ENCODE assay signal across 15 cellular contexts in the genomic region with DNA sequence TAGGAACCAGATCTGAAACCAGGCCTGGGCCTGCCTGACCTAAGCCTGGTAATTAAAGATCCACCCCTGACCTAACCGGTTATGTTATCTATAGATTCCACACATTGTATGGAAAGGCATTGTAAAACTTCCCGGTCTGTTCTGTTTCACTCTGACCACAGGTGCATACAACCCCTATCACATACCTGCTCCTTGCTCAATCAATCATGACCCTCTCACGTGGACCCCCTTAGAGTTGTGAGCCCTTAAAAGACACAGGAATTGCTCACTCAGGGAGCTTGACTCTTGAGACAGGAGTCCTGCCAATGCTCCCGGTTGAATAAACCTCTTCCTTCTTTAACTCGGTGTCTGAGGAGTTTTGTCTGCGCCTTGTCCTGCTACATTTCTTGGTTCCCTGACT. TPM values are rescaled to one million over a fixed set of nuclear protein-coding genes. Genes with fewer than 3 reads are reported as not detected.
DNase-seq lines count a peak whose midpoint lies in the region; ATAC-seq, FAIRE-seq and TF ChIP-seq lines count a peak whose summit lies in the region.
"Had no signal": no experiment of that assay in that cellular context is flagged by ENCODE, and none has a peak within 500 bp of the region (broad histone marks: within the 10 kb centered on the region; RNA-seq: fewer than 3 reads in every experiment).

No MANE protein-coding gene starts in this region.

- TF ChIP-seq CTCF in HepG2 (CRISPR knock-in tag; IDR thresholded peaks at IDR 0.05): no peak
- no peak for TF ChIP-seq CTCF in right lobe of liver (IDR thresholded peaks at IDR 0.05)
- TF ChIP-seq CTCF in lower lobe of right lung (IDR thresholded peaks at IDR 0.05): no peak

- peak overlapping the region; percentile 9 for H3K27ac Mint-ChIP-seq in activated T-helper 17 cell treated with anti-CD3 and anti-CD28 coated beads, Interleukin-2, amount 50 U/mL, for 72 hours
- no peak overlapping the region for H3K27ac Mint-ChIP-seq in activated naive CD8-positive, alpha-beta T cell treated with anti-CD3 and anti-CD28 coated beads for 36 hours
- H3K27ac Mint-ChIP-seq: CD4-positive, CD25-positive, alpha-beta regulatory T cell had no signal

- no TSS peak for BruUV-seq in HepG2 (replicated peaks; lab: Mats Ljungman, UMichigan)

- H3K27ac ChIP-seq in HepG2 (ENCODE audit: extremely low read length, insufficient read depth, low read length) (no peak overlapping the region), right lobe of liver (no peak overlapping the region), esophagus (ENCODE audit: low read depth in 2 of 2, low read length in 1 of 2) (peak overlapping the region; percentile 32 to 77), lower lobe of right lung (no peak overlapping the region)
- H3K27ac ChIP-seq: BLaER1 treated with 17β-estradiol and CSF1 and Interleukin-3, amounts not matched to agents 10 nM and 100 nM; GM23248 had no signal

- no peak overlapping the region for H2AFZ ChIP-seq in HepG2 (ENCODE audit: low read length)
- H2AFZ ChIP-seq: GM23248 had no signal

- peaks cover 3% of the 10 kb centered on the region for H3K27me3 Mint-ChIP-seq in activated T-helper 17 cell treated with anti-CD3 and anti-CD28 coated beads, Interleukin-2, amount 50 U/mL, for 72 hours
- H3K27me3 Mint-ChIP-seq in activated naive CD8-positive, alpha-beta T cell treated with anti-CD3 and anti-CD28 coated beads for 36 hours: no peaks in the 10 kb centered on the region

- H4K20me1 ChIP-seq in HepG2 (ENCODE audit: insufficient read depth, low read length): no peaks in the 10 kb centered on the region
- H4K20me1 ChIP-seq: BLaER1 treated with 17β-estradiol and CSF1 and Interleukin-3, amounts not matched to agents 10 nM and 100 nM had no signal

- H3K4me3 Mint-ChIP-seq in activated T-helper 17 cell treated with anti-CD3 and anti-CD28 coated beads, Interleukin-2, amount 50 U/mL, for 72 hours: peak overlapping the region; percentile 39
- H3K4me3 Mint-ChIP-seq in activated naive CD8-positive, alpha-beta T cell treated with anti-CD3 and anti-CD28 coated beads for 36 hours: no peak overlapping the region
- H3K4me3 Mint-ChIP-seq: CD4-positive, CD25-positive, alpha-beta regulatory T cell had no signal

- peaks cover 5% of the 10 kb centered on the region for H3K4me1 Mint-ChIP-seq in activated T-helper 17 cell treated with anti-CD3 and anti-CD28 coated beads, Interleukin-2, amount 50 U/mL, for 72 hours
- peaks cover 5% of the 10 kb centered on the region for H3K4me1 Mint-ChIP-seq in activated naive CD8-positive, alpha-beta T cell treated with anti-CD3 and anti-CD28 coated beads for 36 hours

- no peaks in the 10 kb centered on the region for H3K79me2 ChIP-seq in HepG2 (ENCODE audit: insufficient read depth, low read length)

- no peak for TF ChIP-seq RAD21 in HepG2 (CRISPR knock-in tag; IDR thresholded peaks at IDR 0.05)

- no peak for TF ChIP-seq EP300 in HepG2 (IDR thresholded peaks at IDR 0.05; ENCODE audit: low read depth in 2 of 2, low read length in 2 of 2)
- TF ChIP-seq EP300 in HepG2 (CRISPR knock-in tag; IDR thresholded peaks at IDR 0.05; ENCODE audit: borderline replicate concordance): no peak

- H3K36me3 Mint-ChIP-seq in activated T-helper 17 cell treated with anti-CD3 and anti-CD28 coated beads, Interleukin-2, amount 50 U/mL, for 72 hours (ENCODE audit: low read depth): no peaks in the 10 kb centered on the region
- no peaks in the 10 kb centered on the region for H3K36me3 Mint-ChIP-seq in activated naive CD8-positive, alpha-beta T cell treated with anti-CD3 and anti-CD28 coated beads for 36 hours
- H3K36me3 Mint-ChIP-seq: CD4-positive, CD25-positive, alpha-beta regulatory T cell had no signal

- TF ChIP-seq POLR2A in HepG2 (IDR thresholded peaks at IDR 0.05; ENCODE audit: insufficient read depth in 1 of 2, low read depth in 2 of 2, low read length in 2 of 2): no peak
- no peak for TF ChIP-seq POLR2A in right lobe of liver (IDR thresholded peaks at IDR 0.05)

- H3K4me3 ChIP-seq in HepG2 (replicated peaks in 1 of 3; ENCODE audit: insufficient read depth in 1 of 3, low read depth in 2 of 3, low read length in 3 of 3): no peak overlapping the region
- no peak overlapping the region for H3K4me3 ChIP-seq in right lobe of liver
- H3K4me3 ChIP-seq in esophagus (ENCODE audit: low read depth in 1 of 2, low read length in 2 of 2): no peak overlapping the region
- H3K4me3 ChIP-seq in lower lobe of right lung: no peak overlapping the region
- H3K4me3 ChIP-seq: BLaER1 treated with 17β-estradiol and CSF1 and Interleukin-3, amounts not matched to agents 10 nM and 100 nM; GM23248 had no signal

- H3K4me2 ChIP-seq in HepG2 (ENCODE audit: low read depth, low read length): peak overlapping the region; percentile 42; the same call in 1 of the 2 replicates
- H3K4me2 ChIP-seq: BLaER1 treated with 17β-estradiol and CSF1 and Interleukin-3, amounts not matched to agents 10 nM and 100 nM had no signal

- 56% methylated on average over 6 of the region's 6 CpGs for WGBS in HepG2 (ENCODE audit: low lambda C conversion rate)
- WGBS in right lobe of liver (ENCODE audit: insufficient coverage, low coverage, low lambda C conversion rate, missing lambda C conversion rate): 86% methylated on average over 6 of the region's 6 CpGs
- WGBS in esophagus, 2 donors: 66 to 75% methylated on average over 6 of the region's 6 CpGs

- POLR2A ChIA-PET in HepG2 (lab: Yijun Ruan, JAX): no interaction called here

- H3K36me3 ChIP-seq in HepG2 (replicated peaks in 1 of 2; ENCODE audit: control insufficient read depth in 1 of 2, insufficient read depth in 2 of 2, low read length in 2 of 2) (no peaks in the 10 kb centered on the region), right lobe of liver (no peaks in the 10 kb centered on the region), esophagus (ENCODE audit: control insufficient read depth in 2 of 2, insufficient read depth in 2 of 2, low read length in 1 of 2) (no peaks in the 10 kb centered on the region), lower lobe of right lung (no peaks in the 10 kb centered on the region)
- H3K36me3 ChIP-seq: BLaER1 treated with 17β-estradiol and CSF1 and Interleukin-3, amounts not matched to agents 10 nM and 100 nM had no signal

- no peak for FAIRE-seq in HepG2 (lab: Jason Lieb, UNC)
- FAIRE-seq: H54 had no signal

- H3K9me3 ChIP-seq in HepG2 (ENCODE audit: low read length): no peaks in the 10 kb centered on the region
- H3K9me3 ChIP-seq in right lobe of liver: no peaks in the 10 kb centered on the region
- peaks cover 3 to 9% of the 10 kb centered on the region in 2 donors for H3K9me3 ChIP-seq in esophagus (ENCODE audit: control insufficient read depth in 2 of 2, insufficient read depth in 1 of 2, low read depth in 1 of 2, low read length in 1 of 2)
- H3K9me3 ChIP-seq in lower lobe of right lung: no peaks in the 10 kb centered on the region

- H3K9me3 Mint-ChIP-seq in activated T-helper 17 cell treated with anti-CD3 and anti-CD28 coated beads, Interleukin-2, amount 50 U/mL, for 72 hours: no peaks in the 10 kb centered on the region
- H3K9me3 Mint-ChIP-seq in activated naive CD8-positive, alpha-beta T cell treated with anti-CD3 and anti-CD28 coated beads for 36 hours: peaks cover 9% of the 10 kb centered on the region

- ATAC-seq in HepG2: no peak
- ATAC-seq in right lobe of liver: no peak
- ATAC-seq in activated T-helper 17 cell treated with anti-CD3 and anti-CD28 coated beads, Interleukin-2, amount 50 U/mL, for 72 hours (replicated peaks): no peak
- no peak for ATAC-seq in lower lobe of right lung

- CTCF ChIA-PET in HepG2 (lab: Yijun Ruan, JAX; ENCODE audit: low intra/inter-chr PET ratio, low total read pairs): no interaction called here

- DNase-seq in HepG2 (ENCODE audit: low spot score) (no peak), right lobe of liver (no peak), NCI-H2227 treated with DMSO at 0.1 percent for 48 hours (lab: John Stamatoyannopoulos, UW) (no peak), dermis blood vessel endothelial cell (no peak), lower lobe of right lung (no peak)
- DNase-seq in activated naive CD8-positive, alpha-beta T cell treated with anti-CD3 and anti-CD28 coated beads for 36 hours: no peak
- DNase-seq: ACHN; Calu3; CD4-positive, CD25-positive, alpha-beta regulatory T cell; DMS 273 treated with DMSO at 0.1 percent for 48 hours; GM23248 had no signal

- intact Hi-C loops in HepG2 (cut with micrococcal nuclease; ENCODE audit: unreplicated experiment) (no loop called here), right lobe of liver (cut with DNase I) (no loop called here), lower lobe of right lung (cut with DNase I) (no loop called here)

- 0 out of 2 replicates have a peak, but pooled peaks cover 7% of the 10 kb centered on the region for H3K4me1 ChIP-seq in HepG2 (ENCODE audit: insufficient read depth, low read length)
- no peaks in the 10 kb centered on the region for H3K4me1 ChIP-seq in right lobe of liver
- peaks cover 0 to 14% of the 10 kb centered on the region in 2 donors for H3K4me1 ChIP-seq in esophagus (ENCODE audit: control insufficient read depth in 2 of 2, insufficient read depth in 2 of 2, low read length in 1 of 2)
- no peaks in the 10 kb centered on the region for H3K4me1 ChIP-seq in lower lobe of right lung

- H3K9ac ChIP-seq in HepG2 (ENCODE audit: insufficient read depth, low read depth, low read length): no peak overlapping the region
- H3K9ac ChIP-seq: BLaER1 treated with 17β-estradiol and CSF1 and Interleukin-3, amounts not matched to agents 10 nM and 100 nM; GM23248 had no signal

- H3K27me3 ChIP-seq in HepG2 (ENCODE audit: control insufficient read depth in 1 of 2, insufficient read depth in 2 of 2, low read length in 2 of 2) (no peaks in the 10 kb centered on the region; a peak in 1 of 5 replicates), right lobe of liver (no peaks in the 10 kb centered on the region), esophagus (ENCODE audit: control insufficient read depth in 1 of 2, insufficient read depth in 2 of 2, low read length in 2 of 2) (no peaks in the 10 kb centered on the region), lower lobe of right lung (ENCODE audit: low read depth) (no peaks in the 10 kb centered on the region)
- H3K27me3 ChIP-seq: BLaER1 treated with 17β-estradiol and CSF1 and Interleukin-3, amounts not matched to agents 10 nM and 100 nM had no signal

- in situ Hi-C loops in HepG2 (cut with HindIII; ENCODE audit: extremely low pct_ligation_motif_present, low pct_unique_long_range_greater_than_20kb): no loop called here

RNA-seq across cellular contexts. Expression of a gene that starts 27.3 kb away (rescaled TPM):
- total RNA-seq in HepG2 (2016; rRNA removed; fragmentation: Illumina TruSeq; extraction: Trizol) (32.7 and 43.8 TPM in 2 replicates), right lobe of liver (10 to 100 TPM; 10.6 to 14.6 (median 11.3) TPM), dermis blood vessel endothelial cell (33.8 and 42.7 TPM in 2 replicates), lower lobe of right lung (31.8 TPM)
- 46.8 and 53.1 TPM in 2 replicates for total RNA-seq in HepG2 (2016; cell fraction: cytosol; rRNA removed; fragmentation: Illumina TruSeq; extraction: Trizol; ENCODE audit: low read depth)
- 32.4 and 43.7 TPM in 2 replicates for total RNA-seq in HepG2 (2016; cell fraction: insoluble cytoplasmic fraction; rRNA removed; fragmentation: Illumina TruSeq; extraction: Trizol)
- 47.4 and 53.0 TPM in 2 replicates for total RNA-seq in HepG2 (2016; cell fraction: membrane; rRNA removed; fragmentation: Illumina TruSeq; extraction: Trizol)
- total RNA-seq in HepG2 (2016; cell fraction: nucleus; rRNA removed; fragmentation: Illumina TruSeq; extraction: Trizol): 24.2 and 34.5 TPM in 2 replicates
- polyA plus RNA-seq in HepG2 (2011; rRNA removed) (12.9 and 13.1 TPM in 2 replicates), esophagus (10 to 100 TPM; 11.2 to 14.2 TPM)
- polyA plus RNA-seq in HepG2 (2011; cell fraction: cytosol; rRNA removed): 5.3 and 9.4 TPM in 2 replicates
- 9.6 and 13.3 TPM in 2 replicates for polyA plus RNA-seq in HepG2 (2011; cell fraction: nucleus; rRNA removed)
- 10.4 and 11.0 TPM in 2 replicates for polyA plus RNA-seq in HepG2 (2012)
- 2.1 and 2.6 TPM in 2 replicates for polyA plus RNA-seq in HepG2 (2016; cell fraction: cytosol; fragmentation: Illumina TruSeq; extraction: Trizol; ENCODE audit: low read depth)
- 12.6 and 15.1 TPM in 2 replicates for polyA plus RNA-seq in HepG2 (2016; cell fraction: insoluble cytoplasmic fraction; fragmentation: Illumina TruSeq; extraction: Trizol; ENCODE audit: low read depth)
- polyA plus RNA-seq in HepG2 (2016; cell fraction: membrane; fragmentation: Illumina TruSeq; extraction: Trizol; ENCODE audit: low read depth): 4.8 and 6.5 TPM in 2 replicates
- 14.7 and 21.4 TPM in 2 replicates for polyA plus RNA-seq in HepG2 (2016; cell fraction: nucleus; fragmentation: Illumina TruSeq; extraction: Trizol; ENCODE audit: insufficient read depth, low read depth)
- polyA minus RNA-seq in HepG2 (2011; rRNA and poly(A)+ RNA removed; ENCODE audit: low replicate concordance): 28.4 and 42.4 TPM in 2 replicates
- 31.7 and 41.8 TPM in 2 replicates for polyA minus RNA-seq in HepG2 (2011; cell fraction: cytosol; rRNA and poly(A)+ RNA removed)
- 40.6 and 53.2 TPM in 2 replicates for polyA minus RNA-seq in HepG2 (2011; cell fraction: nucleus; rRNA and poly(A)+ RNA removed)
- total RNA-seq in activated T-helper 17 cell treated with anti-CD3 and anti-CD28 coated beads, Interleukin-2, amount 50 U/mL, for 72 hours: 10 to 100 TPM; 39.3 to 53.2 TPM
- 10 to 100 TPM; 35.4 to 36.6 TPM for total RNA-seq in activated naive CD8-positive, alpha-beta T cell treated with anti-CD3 and anti-CD28 coated beads for 36 hours

Comparison
In these comparisons a context has a peak if more than half of its experiments do, and no peak if none do; other contexts are left out.
1. H3K27ac ChIP-seq: peak in esophagus (2 of 2); none in HepG2 (single experiment), right lobe of liver (0 of 3) and lower lobe of right lung (single experiment).